Comparison of ENCODE assay signal across 10 cellular contexts in genomic region chr1:147169840-147170674, GRCh38. TPM values are rescaled to one million over a fixed set of nuclear protein-coding genes. Genes with fewer than 3 reads are reported as not detected.
DNase-seq lines count a peak whose midpoint lies in the region; ATAC-seq, FAIRE-seq and TF ChIP-seq lines count a peak whose summit lies in the region.
"Had no signal": no experiment of that assay in that cellular context is flagged by ENCODE, and none has a peak within 500 bp of the region (broad histone marks: within the 10 kb centered on the region; RNA-seq: fewer than 3 reads in every experiment).

No MANE protein-coding gene starts in this region.

- FAIRE-seq in D721Med (lab: Jason Lieb, UNC): no peak

- CTCF ChIA-PET in activated CD4-positive, alpha-beta T cell treated with anti-CD3 and anti-CD28 coated beads, Interleukin-2, amount 10 ng/mL, durations not matched to agents 7 days and 5 days (lab: Charles Lee): interaction anchor here (2.7 kb wide), 1 partner anchor 73 kb away, joined by 9 read pairs; the partner anchor contains the start of gene CHD1L

- H3K36me3 Mint-ChIP-seq in activated CD4-positive, alpha-beta T cell treated with anti-CD3 and anti-CD28 coated beads, Interleukin-2, amount 10 ng/mL, durations not matched to agents 7 days and 5 days (ENCODE audit: low read depth): peaks cover 30% of the 10 kb centered on the region

- ATAC-seq in aorta (ENCODE audit: low FRiP score) (no peak), HG03432 (IDR thresholded peaks at IDR 0.05; ENCODE audit: unreplicated experiment) (no peak)
- ATAC-seq: left colon had no signal

- 55% methylated on average over 6 of the region's 6 CpGs for WGBS in smooth muscle cell (ENCODE audit: low lambda C conversion rate)
- 71 to 76% methylated on average over 6 of the region's 6 CpGs for WGBS in aorta, 2 donors

- peaks cover 39% of the 10 kb centered on the region for H3K4me1 Mint-ChIP-seq in activated CD4-positive, alpha-beta T cell treated with anti-CD3 and anti-CD28 coated beads, Interleukin-2, amount 10 ng/mL, durations not matched to agents 7 days and 5 days

- H3K79me2 ChIP-seq in smooth muscle cell (ENCODE audit: low read depth): peaks cover 69% of the 10 kb centered on the region

- no peak overlapping the region for H3K27ac Mint-ChIP-seq in activated CD4-positive, alpha-beta T cell treated with anti-CD3 and anti-CD28 coated beads, Interleukin-2, amount 10 ng/mL, durations not matched to agents 7 days and 5 days

- no peak for DNase-seq in activated CD4-positive, alpha-beta T cell treated with anti-CD3 and anti-CD28 coated beads, Interleukin-2, amount 10 ng/mL, durations not matched to agents 7 days and 5 days
- no peak for DNase-seq in activated CD4-positive, alpha-beta T cell treated with anti-CD3 and anti-CD28 coated beads for 1 hour
- DNase-seq in foreskin fibroblast (no peak), smooth muscle cell (lab: John Stamatoyannopoulos, UW; ENCODE audit: unreplicated experiment) (no peak), aorta (no peak), D721Med (ENCODE audit: insufficient read length, low spot score) (no peak)
- DNase-seq: AML-193, left colon had no signal

- no peaks in the 10 kb centered on the region for H3K9me3 ChIP-seq in smooth muscle cell (replicated peaks; ENCODE audit: low read depth)
- no peaks in the 10 kb centered on the region for H3K9me3 ChIP-seq in aorta (ENCODE audit: control insufficient read depth, low read length)

- H3K27ac ChIP-seq in smooth muscle cell (ENCODE audit: low read depth) (peak overlapping the region; percentile 100), aorta (ENCODE audit: low read depth in 1 of 2, low read length in 2 of 2) (no peak overlapping the region)

- H3F3A ChIP-seq in smooth muscle cell (ENCODE audit: low read depth): peaks cover 29% of the 10 kb centered on the region

- no peaks in the 10 kb centered on the region for H3K9me3 Mint-ChIP-seq in activated CD4-positive, alpha-beta T cell treated with anti-CD3 and anti-CD28 coated beads, Interleukin-2, amount 10 ng/mL, durations not matched to agents 7 days and 5 days

- H3K4me3 ChIP-seq in WI38 (ENCODE audit: low read depth, low read length) (peak overlapping the region; percentile 96; the same call in 1 of the 2 replicates), foreskin fibroblast (ENCODE audit: low read depth in 1 of 2, low read length in 2 of 2) (peak overlapping the region; percentile 89 to 92), smooth muscle cell (peak overlapping the region; percentile 93), aorta (ENCODE audit: low read length in 2 of 2) (no peak overlapping the region)

- H3K27me3 Mint-ChIP-seq in activated CD4-positive, alpha-beta T cell treated with anti-CD3 and anti-CD28 coated beads, Interleukin-2, amount 10 ng/mL, durations not matched to agents 7 days and 5 days: no peaks in the 10 kb centered on the region

- peaks cover 55% of the 10 kb centered on the region for H3K4me1 ChIP-seq in smooth muscle cell (ENCODE audit: low read depth)
- peaks cover 2 to 6% of the 10 kb centered on the region in 2 donors for H3K4me1 ChIP-seq in aorta (ENCODE audit: control insufficient read depth in 1 of 2, insufficient read depth in 2 of 2, low read length in 2 of 2)

- POLR2A ChIA-PET in activated CD4-positive, alpha-beta T cell treated with anti-CD3 and anti-CD28 coated beads, Interleukin-2, amount 10 ng/mL, durations not matched to agents 7 days and 5 days (lab: Charles Lee): no interaction called here

- no peaks in the 10 kb centered on the region for H3K27me3 ChIP-seq in smooth muscle cell (ENCODE audit: low read depth)
- no peaks in the 10 kb centered on the region for H3K27me3 ChIP-seq in aorta (ENCODE audit: control insufficient read depth in 1 of 2, insufficient read depth in 2 of 2, low read length in 1 of 2)

- no peak overlapping the region for H2AFZ ChIP-seq in smooth muscle cell (ENCODE audit: low read depth)

- H3K36me3 ChIP-seq in smooth muscle cell (ENCODE audit: low read depth) (peaks cover 1% of the 10 kb centered on the region), aorta (ENCODE audit: control insufficient read depth in 1 of 2, insufficient read depth in 2 of 2, low read length in 1 of 2) (no peaks in the 10 kb centered on the region)

- H4K20me1 ChIP-seq in smooth muscle cell (ENCODE audit: low read depth): no peaks in the 10 kb centered on the region

- no peak for TF ChIP-seq CTCF in WI38 (IDR thresholded peaks at IDR 0.05; ENCODE audit: low read depth, low read length)
- TF ChIP-seq CTCF in foreskin fibroblast (IDR thresholded peaks at IDR 0.05; ENCODE audit: low read depth, low read length): no peak
- TF ChIP-seq CTCF in smooth muscle cell (IDR thresholded peaks at IDR 0.05; ENCODE audit: borderline replicate concordance, insufficient read depth, poor library complexity, severe bottlenecking): no peak
- no peak for TF ChIP-seq CTCF in D721Med (IDR thresholded peaks at IDR 0.05; ENCODE audit: insufficient read depth, missing control alignments)

- peak overlapping the region; percentile 93 for H3K4me3 Mint-ChIP-seq in activated CD4-positive, alpha-beta T cell treated with anti-CD3 and anti-CD28 coated beads, Interleukin-2, amount 10 ng/mL, durations not matched to agents 7 days and 5 days

- intact Hi-C loops in aorta (cut with DNase I): no loop called here

- peak overlapping the region; percentile 92 for H3K9ac ChIP-seq in smooth muscle cell (ENCODE audit: low read depth)

- H3K4me2 ChIP-seq in smooth muscle cell: peak overlapping the region; percentile 95

RNA-seq across cellular contexts. Expression of gene PRKAB2, which starts 2.2 kb away (rescaled TPM):
- 10 to 100 TPM in 1 of 2 experiments, 1 to 10 TPM in 1; 9.7 to 10.3 TPM for total RNA-seq in activated CD4-positive, alpha-beta T cell treated with anti-CD3 and anti-CD28 coated beads, Interleukin-2, amount 10 ng/mL, durations not matched to agents 7 days and 5 days
- total RNA-seq in smooth muscle cell (50.8 and 54.5 TPM in 2 replicates), aorta (10 to 100 TPM; 18.7 to 21.1 TPM)
- polyA plus RNA-seq in smooth muscle cell (22.9 and 28.1 TPM in 2 replicates), aorta (10 to 100 TPM; 13.9 to 18.1 TPM)

RNA-seq across cellular contexts. Expression of gene FMO5, which starts 55.1 kb away (rescaled TPM):
- total RNA-seq in activated CD4-positive, alpha-beta T cell treated with anti-CD3 and anti-CD28 coated beads, Interleukin-2, amount 10 ng/mL, durations not matched to agents 7 days and 5 days: under 1 TPM; 0.48 to 0.72 TPM
- total RNA-seq in smooth muscle cell: 1.3 and 1.9 TPM in 2 replicates
- polyA plus RNA-seq in smooth muscle cell: 0.43 and 0.49 TPM in 2 replicates
- total RNA-seq in aorta: 1 to 10 TPM; 2.9 to 5.8 TPM
- polyA plus RNA-seq in aorta: 10 to 100 TPM in 1 of 2 donors, 1 to 10 TPM in 1; 8.6 to 20.3 TPM

Comparison
In these comparisons a context has a peak if more than half of its experiments do, and no peak if none do; other contexts are left out.
1. H3K4me3 ChIP-seq: peak in WI38 (single experiment), foreskin fibroblast (2 of 2) and smooth muscle cell (single experiment); none in aorta (0 of 2).